Comparison of ENCODE assay signal across 22 cellular contexts in genomic region chr7:131774419-131775220, GRCh38.
DNase-seq lines count a peak whose midpoint lies in the region; ATAC-seq and TF ChIP-seq lines count a peak whose summit lies in the region.
"Had no signal": no experiment of that assay in that cellular context is flagged by ENCODE, and none has a peak within 500 bp of the region (broad histone marks: within the 10 kb centered on the region; RNA-seq: fewer than 3 reads in every experiment).

No MANE protein-coding gene starts in this region.

- H2AFZ ChIP-seq in mammary epithelial cell (ENCODE audit: low read depth, low read length) (peak overlapping the region; percentile 29), smooth muscle cell (ENCODE audit: low read depth) (peak overlapping the region; percentile 20)

- H3K27ac ChIP-seq in mammary epithelial cell (ENCODE audit: insufficient read depth, low read depth, low read length) (no peak overlapping the region), smooth muscle cell (ENCODE audit: low read depth) (peak overlapping the region; percentile 87), left lung (no peak overlapping the region)
- H3K27ac ChIP-seq: 22Rv1, SJSA1 had no signal

- CTCF ChIA-PET in mammary epithelial cell (lab: Charles Lee; ENCODE audit: low non-redundant PET), result interaction anchor here (0.6 kb wide), 1 partner anchor 21 kb away, joined by 10 read pairs; no protein-coding TSS in a partner anchor

- no peaks in the 10 kb centered on the region for H3K27me3 ChIP-seq in mammary epithelial cell (ENCODE audit: insufficient read depth, low read length)
- no peaks in the 10 kb centered on the region for H3K27me3 ChIP-seq in smooth muscle cell (ENCODE audit: low read depth)
- no peaks in the 10 kb centered on the region for H3K27me3 ChIP-seq in left lung

- no peak overlapping the region for H3K9ac ChIP-seq in mammary epithelial cell (ENCODE audit: insufficient read depth, low read length)
- peak overlapping the region; percentile 37 for H3K9ac ChIP-seq in smooth muscle cell (ENCODE audit: low read depth)

- no TSS peak for BruUV-seq in mammary epithelial cell (replicated peaks; lab: Mats Ljungman, UMichigan)

- ATAC-seq in activated naive CD4-positive, alpha-beta T cell treated with anti-CD3 and anti-CD28 coated beads, Interleukin-2, amount 50 U/mL, for 72 hours, result no peak
- ATAC-seq in left lung, result no peak
- ATAC-seq: left lobe of liver, Panc1 had no signal

- peaks cover 17% of the 10 kb centered on the region for H3F3A ChIP-seq in smooth muscle cell (ENCODE audit: low read depth)

- H3K9me3 Mint-ChIP-seq in activated naive CD4-positive, alpha-beta T cell treated with anti-CD3 and anti-CD28 coated beads, Interleukin-2, amount 50 U/mL, for 72 hours, result peaks cover 0 to 4% of the 10 kb centered on the region in 2 donors

- H3K9me3 ChIP-seq in mammary epithelial cell (replicated peaks; ENCODE audit: insufficient read depth, low read length) (no peaks in the 10 kb centered on the region), smooth muscle cell (replicated peaks; ENCODE audit: low read depth) (no peaks in the 10 kb centered on the region), left lung (no peaks in the 10 kb centered on the region)
- H3K9me3 ChIP-seq: SJSA1 had no signal

- intact Hi-C loops in mammary epithelial cell (cut with micrococcal nuclease) (no loop called here), left lung (cut with DNase I) (no loop called here)

- H3K79me2 ChIP-seq in mammary epithelial cell (ENCODE audit: insufficient read depth, low read length), result no peaks in the 10 kb centered on the region
- no peaks in the 10 kb centered on the region for H3K79me2 ChIP-seq in smooth muscle cell (ENCODE audit: low read depth)

- no peak overlapping the region for H3K4me3 ChIP-seq in mammary epithelial cell (replicated peaks in 1 of 3; ENCODE audit: insufficient read depth in 1 of 3, low read depth in 2 of 3, low read length in 3 of 3)
- no peak overlapping the region for H3K4me3 ChIP-seq in smooth muscle cell
- no peak overlapping the region for H3K4me3 ChIP-seq in left lung
- H3K4me3 ChIP-seq: SJSA1 had no signal

- peak overlapping the region; percentile 53 for H3K4me2 ChIP-seq in mammary epithelial cell (ENCODE audit: insufficient read depth, low read depth, low read length)
- H3K4me2 ChIP-seq in smooth muscle cell, result peak overlapping the region; percentile 54

- no peak for TF ChIP-seq CTCF in mammary epithelial cell (conservative IDR thresholded peaks at IDR 0.05 in 1 of 2, IDR thresholded peaks at IDR 0.05 in 1 of 2; ENCODE audit: extremely low read depth in 1 of 2, insufficient read depth in 1 of 2, low read depth in 1 of 2, low read length in 2 of 2)
- TF ChIP-seq CTCF in smooth muscle cell (IDR thresholded peaks at IDR 0.05; ENCODE audit: borderline replicate concordance, insufficient read depth, poor library complexity, severe bottlenecking), result no peak
- TF ChIP-seq CTCF in left lung (IDR thresholded peaks at IDR 0.05), result no peak

- H3K36me3 ChIP-seq in mammary epithelial cell (ENCODE audit: insufficient read depth, low read length), result no peaks in the 10 kb centered on the region
- no peaks in the 10 kb centered on the region for H3K36me3 ChIP-seq in smooth muscle cell (ENCODE audit: low read depth)
- no peaks in the 10 kb centered on the region for H3K36me3 ChIP-seq in left lung
- H3K36me3 ChIP-seq: SJSA1 had no signal

- H3K27ac Mint-ChIP-seq in activated naive CD4-positive, alpha-beta T cell treated with anti-CD3 and anti-CD28 coated beads, Interleukin-2, amount 50 U/mL, for 72 hours, result peak overlapping the region in 1 of 2 donors; percentile 54

- WGBS in mammary epithelial cell (ENCODE audit: low coverage, missing lambda C conversion rate), result 54% methylated on average over 9 of the region's 10 CpGs
- 49% methylated on average over 10 of the region's 10 CpGs for WGBS in smooth muscle cell (ENCODE audit: low lambda C conversion rate)

- dilution Hi-C loops in mammary epithelial cell (cut with HindIII; ENCODE audit: low sequenced_read_pairs), result no loop called here

- H4K20me1 ChIP-seq in mammary epithelial cell (ENCODE audit: insufficient read depth, low read length) (no peaks in the 10 kb centered on the region), smooth muscle cell (ENCODE audit: low read depth) (no peaks in the 10 kb centered on the region)

- in situ Hi-C loops in mammary epithelial cell (cut with MboI; ENCODE audit: low sequenced_read_pairs in 2 of 2), result no loop called here

- H3K36me3 Mint-ChIP-seq in activated naive CD4-positive, alpha-beta T cell treated with anti-CD3 and anti-CD28 coated beads, Interleukin-2, amount 50 U/mL, for 72 hours, result no peaks in the 10 kb centered on the region

- DNase-seq in NCI-H1105 treated with DMSO at 0.1 percent for 48 hours (lab: John Stamatoyannopoulos, UW) (peak; percentile 7), NCI-H1105 (lab: John Stamatoyannopoulos, UW) (no peak), mammary epithelial cell (peak; percentile 34), iPS-NIHi7 (ENCODE audit: extremely low spot score) (peak; percentile 56), smooth muscle cell (lab: John Stamatoyannopoulos, UW; ENCODE audit: unreplicated experiment) (no peak), left lung (no peak), GF-D8 (lab: John Stamatoyannopoulos, UW) (no peak)
- DNase-seq in activated naive CD4-positive, alpha-beta T cell treated with anti-CD3 and anti-CD28 coated beads, Interleukin-2, amount 50 U/mL, for 72 hours (ENCODE audit: low spot score in 2 of 2), result no peak
- DNase-seq: activated CD4-positive, alpha-beta T cell treated with anti-CD3 and anti-CD28 coated beads, Interleukin-2, amount 50 U/mL, for 4 hours; AML-193; DND-41; erythroblast; KBM-7; NCI-H187; NCI-H446 treated with DMSO at 0.1 percent for 48 hours; retina; stimulated activated CD4-positive, alpha-beta T cell treated with anti-CD3 and anti-CD28 coated beads, Interleukin-4, amount 100 ng/mL, for 4 hours; T-helper 2 cell had no signal

- H3K4me1 ChIP-seq in mammary epithelial cell (ENCODE audit: insufficient read depth, low read length), result peaks cover 16% of the 10 kb centered on the region
- peaks cover 7% of the 10 kb centered on the region for H3K4me1 ChIP-seq in smooth muscle cell (ENCODE audit: low read depth)
- no peaks in the 10 kb centered on the region for H3K4me1 ChIP-seq in left lung
- H3K4me1 ChIP-seq: SJSA1 had no signal

Comparison
In these comparisons a context has a peak if more than half of its experiments do, and no peak if none do; other contexts are left out.
1. DNase-seq: peak in NCI-H1105 treated with DMSO at 0.1 percent for 48 hours (single experiment), mammary epithelial cell (single experiment) and iPS-NIHi7 (single experiment); none in NCI-H1105 (single experiment), smooth muscle cell (single experiment), activated naive CD4-positive, alpha-beta T cell treated with anti-CD3 and anti-CD28 coated beads, Interleukin-2, amount 50 U/mL, for 72 hours (0 of 2), left lung (0 of 2) and GF-D8 (single experiment).